8 cellular contexts compared by ENCODE assay signal in genomic region chr12:131681746-131682510, GRCh38. TPM values are rescaled to one million over a fixed set of nuclear protein-coding genes. Genes with fewer than 3 reads are reported as not detected.
DNase-seq lines count a peak whose midpoint lies in the region; ATAC-seq and TF ChIP-seq lines count a peak whose summit lies in the region.
"Not testable (repeated sequence)": the region's sequence is repeated elsewhere in the genome, so short reads cannot be mapped to it uniquely, and the experiment has no call there.

No MANE protein-coding gene starts in this region.

- ATAC-seq in GM21528 (IDR thresholded peaks at IDR 0.05; ENCODE audit: low FRiP score, unreplicated experiment) (peak; percentile 100), PC-3 (peak; percentile 76)
- ATAC-seq in activated CD8-positive, alpha-beta memory T cell treated with anti-CD3 and anti-CD28 coated beads, Interleukin-2, amount 10 ng/mL, durations not matched to agents 7 days and 5 days, result peak; percentile 100
- peak; percentile 99 for ATAC-seq in stimulated activated memory B cell treated with anti-CD40 and anti-IgM and Interleukin-4, amounts not matched to agents 10 μg/mL and 1 μg/mL and 100 μg/mL, for 72 hours

- not testable (repeated sequence) for BruUV-seq in PC-3 (replicated peaks; lab: Mats Ljungman, UMichigan)

- not testable (repeated sequence) for H3F3A ChIP-seq in PC-3 (ENCODE audit: low read length, unreplicated experiment)

- not testable (repeated sequence) for H3K4me3 Mint-ChIP-seq in activated CD8-positive, alpha-beta memory T cell treated with anti-CD3 and anti-CD28 coated beads, Interleukin-2, amount 10 ng/mL, durations not matched to agents 7 days and 5 days
- peak overlapping the region; percentile 72 for H3K4me3 Mint-ChIP-seq in stimulated activated memory B cell treated with anti-CD40 and anti-IgM and Interleukin-4, amounts not matched to agents 10 μg/mL and 1 μg/mL and 100 μg/mL, for 72 hours

- TF ChIP-seq POLR2A in lower leg skin (IDR thresholded peaks at IDR 0.05), result not testable (repeated sequence)

- not testable (repeated sequence) for H3K36me3 ChIP-seq in PC-3 (ENCODE audit: low read depth, low read length)

- TF ChIP-seq CTCF in PC-3 (conservative IDR thresholded peaks at IDR 0.05; ENCODE audit: low read depth, low read length); epithelial cell of esophagus (IDR thresholded peaks at IDR 0.05; ENCODE audit: insufficient read depth, low read depth, low read length, missing control alignments); lower leg skin (IDR thresholded peaks at IDR 0.05): not testable (repeated sequence)

- H2AFZ ChIP-seq in PC-3 (ENCODE audit: low read length), result not testable (repeated sequence)

- H3K27ac ChIP-seq in PC-3 (ENCODE audit: low read length), result not testable (repeated sequence)

- not testable (repeated sequence) for H3K9me3 ChIP-seq in PC-3 (ENCODE audit: low read length)

- not testable (repeated sequence) for H3K9me2 ChIP-seq in PC-3 (replicated peaks; ENCODE audit: low read length)

- H3K9me3 Mint-ChIP-seq in activated CD8-positive, alpha-beta memory T cell treated with anti-CD3 and anti-CD28 coated beads, Interleukin-2, amount 10 ng/mL, durations not matched to agents 7 days and 5 days (ENCODE audit: low read depth); stimulated activated memory B cell treated with anti-CD40 and anti-IgM and Interleukin-4, amounts not matched to agents 10 μg/mL and 1 μg/mL and 100 μg/mL, for 72 hours: not testable (repeated sequence)

- not testable (repeated sequence) for H3K36me3 Mint-ChIP-seq in activated CD8-positive, alpha-beta memory T cell treated with anti-CD3 and anti-CD28 coated beads, Interleukin-2, amount 10 ng/mL, durations not matched to agents 7 days and 5 days; stimulated activated memory B cell treated with anti-CD40 and anti-IgM and Interleukin-4, amounts not matched to agents 10 μg/mL and 1 μg/mL and 100 μg/mL, for 72 hours

- not testable (repeated sequence) for H3K4me1 Mint-ChIP-seq in activated CD8-positive, alpha-beta memory T cell treated with anti-CD3 and anti-CD28 coated beads, Interleukin-2, amount 10 ng/mL, durations not matched to agents 7 days and 5 days
- peaks cover 22% of the 10 kb centered on the region for H3K4me1 Mint-ChIP-seq in stimulated activated memory B cell treated with anti-CD40 and anti-IgM and Interleukin-4, amounts not matched to agents 10 μg/mL and 1 μg/mL and 100 μg/mL, for 72 hours

- H3K9ac ChIP-seq in PC-3 (ENCODE audit: low read length), result not testable (repeated sequence)

- DNase-seq in GF-D8 (lab: John Stamatoyannopoulos, UW), result peak; percentile 57
- peak; percentile 93 for DNase-seq in HK-2 (ENCODE audit: unreplicated experiment)
- peak; percentile 15 for DNase-seq in PC-3
- DNase-seq in activated CD8-positive, alpha-beta memory T cell treated with anti-CD3 and anti-CD28 coated beads, Interleukin-2, amount 10 ng/mL, durations not matched to agents 7 days and 5 days, result peak; percentile 74
- DNase-seq in epithelial cell of esophagus (ENCODE audit: low read depth), result peak; percentile 39
- peak; percentile 73 to 88 for DNase-seq in lower leg skin (ENCODE audit: low spot score in 2 of 2)

- not testable (repeated sequence) for H3K4me2 ChIP-seq in PC-3 (ENCODE audit: low read length)

- peaks cover 23% of the 10 kb centered on the region for H3K27me3 ChIP-seq in PC-3 (ENCODE audit: low read length)

- 20 to 23% methylated on average over 14 to 16 of the region's 25 CpGs for WGBS in lower leg skin, 2 donors

- not testable (repeated sequence) for H3K4me3 ChIP-seq in PC-3 (ENCODE audit: low read length); epithelial cell of esophagus (ENCODE audit: low read length); lower leg skin (ENCODE audit: low read depth, poor library complexity, severe bottlenecking)

- not testable (repeated sequence) for H4K20me1 ChIP-seq in PC-3 (ENCODE audit: low read length)

- POLR2A ChIA-PET in PC-3 (lab: Charles Lee; ENCODE audit: unreplicated experiment), result not testable (repeated sequence)

- H3K4me1 ChIP-seq in PC-3 (ENCODE audit: insufficient read depth, low read length), result not testable (repeated sequence)

- CTCF ChIA-PET in PC-3 (lab: Charles Lee); activated CD8-positive, alpha-beta memory T cell treated with anti-CD3 and anti-CD28 coated beads, Interleukin-2, amount 10 ng/mL, durations not matched to agents 7 days and 5 days (lab: Charles Lee): not testable (repeated sequence)

- H3K27ac Mint-ChIP-seq in activated CD8-positive, alpha-beta memory T cell treated with anti-CD3 and anti-CD28 coated beads, Interleukin-2, amount 10 ng/mL, durations not matched to agents 7 days and 5 days, result not testable (repeated sequence)
- H3K27ac Mint-ChIP-seq in stimulated activated memory B cell treated with anti-CD40 and anti-IgM and Interleukin-4, amounts not matched to agents 10 μg/mL and 1 μg/mL and 100 μg/mL, for 72 hours, result peak overlapping the region; percentile 18

- not testable (repeated sequence) for H3K27me3 Mint-ChIP-seq in activated CD8-positive, alpha-beta memory T cell treated with anti-CD3 and anti-CD28 coated beads, Interleukin-2, amount 10 ng/mL, durations not matched to agents 7 days and 5 days
- H3K27me3 Mint-ChIP-seq in stimulated activated memory B cell treated with anti-CD40 and anti-IgM and Interleukin-4, amounts not matched to agents 10 μg/mL and 1 μg/mL and 100 μg/mL, for 72 hours, result peaks cover 25% of the 10 kb centered on the region

- intact Hi-C loops in PC-3 (cut with micrococcal nuclease); lower leg skin (cut with DNase I; ENCODE audit: low total_unique reads): not testable (repeated sequence)

- H3K79me2 ChIP-seq in PC-3 (ENCODE audit: low read length), result not testable (repeated sequence)

RNA-seq across cellular contexts. Expression of gene SFSWAP, which starts 29.0 kb away (rescaled TPM):
- total RNA-seq in PC-3 (2014; rRNA removed) (57.5 and 64.3 TPM in 2 replicates), lower leg skin (10 to 100 TPM; 31.0 to 56.3 (median 38.5) TPM)
- 10 to 100 TPM; 54.9 to 55.9 TPM for total RNA-seq in activated CD8-positive, alpha-beta memory T cell treated with anti-CD3 and anti-CD28 coated beads, Interleukin-2, amount 10 ng/mL, durations not matched to agents 7 days and 5 days

Comparison
In these comparisons a context has a peak if more than half of its experiments do, and no peak if none do; other contexts are left out.
1. DNase-seq: peak in every context shown above with its lines; median percentile 93 in HK-2; 80 in lower leg skin; 74 in activated CD8-positive, alpha-beta memory T cell treated with anti-CD3 and anti-CD28 coated beads, Interleukin-2, amount 10 ng/mL, durations not matched to agents 7 days and 5 days; 57 in GF-D8; 39 in epithelial cell of esophagus; 15 in PC-3.